1 cellular context compared by ENCODE assay signal in genomic region chr19:54189020-54189667, GRCh38.
A peak's percentile ranks its signal among the peaks of the same experiment; 100 is the strongest.
TF ChIP-seq lines count a peak whose summit lies in the region.

TSS of gene MBOAT7 (minus strand) at chr19:54189580. CDS start at chr19:54188508, 1,072 bp downstream.

TF ChIP-seq in HEK293, 187 proteins besides CTCF, POLR2A, EP300 and RAD21 (continued from another document):
- no peak for TF ChIP-seq ZNF18 (tag by site-specific recombination; IDR thresholded peaks at IDR 0.05)
- no peak for TF ChIP-seq GFI1B (tag by site-specific recombination; IDR thresholded peaks at IDR 0.05)
- no peak for TF ChIP-seq ZNF24 (tag by site-specific recombination; IDR thresholded peaks at IDR 0.05)
- TF ChIP-seq ZSCAN23 (tag by site-specific recombination; IDR thresholded peaks at IDR 0.05) = no peak
- TF ChIP-seq ZNF449 (tag by site-specific recombination; IDR thresholded peaks at IDR 0.05) = peak; percentile 72; the same call in 1 of the 2 replicates
- no peak for TF ChIP-seq ZNF354C (tag by site-specific recombination; IDR thresholded peaks at IDR 0.05; ENCODE audit: borderline replicate concordance, low read depth)
- no peak for TF ChIP-seq ZNF639 (tag by site-specific recombination; IDR thresholded peaks at IDR 0.05)
